8 cellular contexts compared by ENCODE assay signal in genomic region chr12:107990325-107990724, GRCh38.
A peak's percentile ranks its signal among the peaks of the same experiment; 100 is the strongest.
DNase-seq lines count a peak whose midpoint lies in the region; ATAC-seq and TF ChIP-seq lines count a peak whose summit lies in the region.

No MANE protein-coding gene starts in this region.

- H3K27me3 Mint-ChIP-seq in GM23338 (ENCODE audit: insufficient read depth, low read depth, poor library complexity) (peaks cover 4% of the 10 kb centered on the region), brain (peaks cover 20% of the 10 kb centered on the region), memory B cell (peaks cover 9% of the 10 kb centered on the region)

- no peaks in the 10 kb centered on the region for H3K36me3 ChIP-seq in BJ (ENCODE audit: control insufficient read depth, insufficient read depth, low read length)
- no peaks in the 10 kb centered on the region for H3K36me3 ChIP-seq in GM23338 (ENCODE audit: insufficient read depth)
- no peaks in the 10 kb centered on the region for H3K36me3 ChIP-seq in PC-9 (ENCODE audit: low read depth)
- no peaks in the 10 kb centered on the region for H3K36me3 ChIP-seq in vagina
- H3K36me3 ChIP-seq in gastrocnemius medialis, result no peaks in the 10 kb centered on the region

- H3K9me2 ChIP-seq in GM23338 (ENCODE audit: insufficient read depth) (no peaks in the 10 kb centered on the region; the same call in 1 of the 2 replicates), PC-9 (ENCODE audit: insufficient read depth) (no peaks in the 10 kb centered on the region)

- H4K20me1 ChIP-seq in GM23338 (replicated peaks; ENCODE audit: insufficient read depth), result no peaks in the 10 kb centered on the region
- no peaks in the 10 kb centered on the region for H4K20me1 ChIP-seq in PC-9 (ENCODE audit: insufficient read depth)

- H3K9me3 ChIP-seq in PC-9 (ENCODE audit: insufficient read depth, low read depth) (no peaks in the 10 kb centered on the region), vagina (no peaks in the 10 kb centered on the region), gastrocnemius medialis (no peaks in the 10 kb centered on the region)

- ATAC-seq in GM23338 (peak; percentile 86), memory B cell (ENCODE audit: low read depth) (peak; percentile 67), GM21619 (IDR thresholded peaks at IDR 0.05; ENCODE audit: unreplicated experiment) (no peak), gastrocnemius medialis (no peak)

- CTCF ChIA-PET in BJ (lab: Yijun Ruan, JAX) (interaction anchor here (0.5 to 1.9 kb wide), 5 partner anchors 11 to 522 kb away, joined by 3 to 5 read pairs (median 3); no protein-coding TSS in a partner anchor), PC-9 (lab: Charles Lee) (interaction anchor here (0.8 kb wide), 1 partner anchor 467 kb away, joined by 4 read pairs; no protein-coding TSS in a partner anchor)

- POLR2A ChIA-PET in BJ (lab: Charles Lee), result no interaction called here
- POLR2A ChIA-PET in PC-9 (lab: Charles Lee; ENCODE audit: unreplicated experiment), result no interaction called here

- peak; percentile 19; the same call in 1 of the 2 replicates for TF ChIP-seq CTCF in BJ (IDR thresholded peaks at IDR 0.05; ENCODE audit: insufficient read depth, low read depth, low read length)
- TF ChIP-seq CTCF in GM23338 (conservative IDR thresholded peaks at IDR 0.05; ENCODE audit: low read depth in 2 of 2), result peak; percentile 76 to 88
- TF ChIP-seq CTCF in PC-9 (conservative IDR thresholded peaks at IDR 0.05), result peak; percentile 43
- peak; percentile 72 to 74 for TF ChIP-seq CTCF in brain (conservative IDR thresholded peaks at IDR 0.05)
- TF ChIP-seq CTCF in vagina (IDR thresholded peaks at IDR 0.05), result peak in 1 of 3 experiments; percentile 24
- peak in 1 of 5 experiments; percentile 23 for TF ChIP-seq CTCF in gastrocnemius medialis (IDR thresholded peaks at IDR 0.05 in 4 of 5, conservative IDR thresholded peaks at IDR 0.05 in 1 of 5)

- TF ChIP-seq POLR2A in vagina (IDR thresholded peaks at IDR 0.05) (no peak), gastrocnemius medialis (IDR thresholded peaks at IDR 0.05) (no peak)

- H3K4me2 ChIP-seq in GM23338 (no peak overlapping the region), PC-9 (no peak overlapping the region)

- 0 out of 2 replicates have a peak overlapping the region, but pooled peaks have one; percentile 76 for H2AFZ ChIP-seq in GM23338
- H2AFZ ChIP-seq in PC-9, result no peak overlapping the region

- H3K4me3 Mint-ChIP-seq in GM23338 (no peak overlapping the region), brain (no peak overlapping the region), memory B cell (no peak overlapping the region)

- no peaks in the 10 kb centered on the region for H3K9me3 Mint-ChIP-seq in GM23338
- H3K9me3 Mint-ChIP-seq in brain, result peaks cover 0 to 2% (median 0%) of the 10 kb centered on the region in 5 experiments
- H3K9me3 Mint-ChIP-seq in memory B cell, result no peaks in the 10 kb centered on the region

- no TSS peak for BruUV-seq in PC-9 (replicated peaks; lab: Mats Ljungman, UMichigan)

- H3K27ac Mint-ChIP-seq in GM23338, result no peak overlapping the region
- H3K27ac Mint-ChIP-seq in brain, result no peak overlapping the region
- H3K27ac Mint-ChIP-seq in memory B cell, result no peak overlapping the region

- H3K27me3 ChIP-seq in BJ (ENCODE audit: control insufficient read depth, insufficient read depth, low read length), result no peaks in the 10 kb centered on the region
- H3K27me3 ChIP-seq in GM23338 (ENCODE audit: insufficient read depth), result no peaks in the 10 kb centered on the region
- H3K27me3 ChIP-seq in PC-9 (ENCODE audit: insufficient read depth, low read depth), result no peaks in the 10 kb centered on the region
- no peaks in the 10 kb centered on the region for H3K27me3 ChIP-seq in vagina
- no peaks in the 10 kb centered on the region for H3K27me3 ChIP-seq in gastrocnemius medialis

- H3K36me3 Mint-ChIP-seq in GM23338 (ENCODE audit: low read depth) (no peaks in the 10 kb centered on the region), brain (no peaks in the 10 kb centered on the region), memory B cell (no peaks in the 10 kb centered on the region)

- in situ Hi-C loops in gastrocnemius medialis (cut with MboI; ENCODE audit: low sequenced_read_pairs in 4 of 4), result no loop called here

- H3K4me1 Mint-ChIP-seq in GM23338 (no peaks in the 10 kb centered on the region), brain (no peaks in the 10 kb centered on the region), memory B cell (no peaks in the 10 kb centered on the region)

- H3K4me3 ChIP-seq in BJ (ENCODE audit: low read depth, low read length) (no peak overlapping the region), GM23338 (no peak overlapping the region), PC-9 (no peak overlapping the region), vagina (no peak overlapping the region), gastrocnemius medialis (no peak overlapping the region)

- no peak overlapping the region for H3K27ac ChIP-seq in GM23338 (ENCODE audit: low read depth)
- no peak overlapping the region for H3K27ac ChIP-seq in PC-9
- H3K27ac ChIP-seq in vagina, result no peak overlapping the region
- H3K27ac ChIP-seq in gastrocnemius medialis, result no peak overlapping the region

- DNase-seq in BJ (ENCODE audit: low read depth) (no peak), GM23338 (ENCODE audit: low spot score) (peak; percentile 91), PC-9 (peak in 1 of 2 experiments; percentile 6), memory B cell (ENCODE audit: low spot score in 2 of 2) (peak; percentile 22 to 30), vagina (ENCODE audit: extremely low spot score in 2 of 2) (peak; percentile 40 to 79), gastrocnemius medialis (no peak)

- no peaks in the 10 kb centered on the region for H3F3A ChIP-seq in GM23338 (replicated peaks; ENCODE audit: low read depth)
- no peaks in the 10 kb centered on the region for H3F3A ChIP-seq in PC-9 (ENCODE audit: insufficient read depth, low read depth)

- intact Hi-C loops in PC-9 (cut with micrococcal nuclease; ENCODE audit: unreplicated experiment) (loop anchor here (5.0 kb wide), 1 partner anchor 522 kb away; no protein-coding TSS in a partner anchor), vagina (cut with DNase I) (no loop called here), gastrocnemius medialis (cut with DNase I; ENCODE audit: low total_unique reads) (loop anchor here (5.0 kb wide), 2 partner anchors 202 to 522 kb away; no protein-coding TSS in a partner anchor)

- H3K4me1 ChIP-seq in GM23338 (ENCODE audit: insufficient read depth), result no peaks in the 10 kb centered on the region
- no peaks in the 10 kb centered on the region for H3K4me1 ChIP-seq in PC-9 (replicated peaks; ENCODE audit: insufficient read depth)
- H3K4me1 ChIP-seq in vagina, result no peaks in the 10 kb centered on the region
- no peaks in the 10 kb centered on the region for H3K4me1 ChIP-seq in gastrocnemius medialis

- H3K79me2 ChIP-seq in GM23338 (replicated peaks; ENCODE audit: insufficient read depth), result no peaks in the 10 kb centered on the region
- H3K79me2 ChIP-seq in PC-9 (ENCODE audit: low read depth), result no peaks in the 10 kb centered on the region

TF ChIP-seq in GM23338, 12 proteins besides CTCF, POLR2A, EP300 and RAD21:
- TF ChIP-seq STAT1 (IDR thresholded peaks at IDR 0.05; ENCODE audit: unreplicated experiment) (no peak), NANOG (IDR thresholded peaks at IDR 0.05; ENCODE audit: borderline replicate concordance) (no peak), ZNF331 (CRISPR knock-in tag; IDR thresholded peaks at IDR 0.05; ENCODE audit: low read depth) (no peak), REST (IDR thresholded peaks at IDR 0.05; ENCODE audit: unreplicated experiment) (no peak), EZH2 (IDR thresholded peaks at IDR 0.05; ENCODE audit: low read depth, unreplicated experiment) (no peak), JUNB (IDR thresholded peaks at IDR 0.05; ENCODE audit: unreplicated experiment) (no peak), POLR2AphosphoS5 (IDR thresholded peaks at IDR 0.05; ENCODE audit: low read depth) (no peak), ETS1 (IDR thresholded peaks at IDR 0.05) (no peak), EZH2phosphoT487 (IDR thresholded peaks at IDR 0.05; ENCODE audit: unreplicated experiment) (no peak)

Comparison
In these comparisons a context has a peak if more than half of its experiments do, and no peak if none do; other contexts are left out.
1. DNase-seq: peak in GM23338 (single experiment), memory B cell (2 of 2) and vagina (2 of 2); none in BJ (single experiment) and gastrocnemius medialis (0 of 2).
2. ATAC-seq: peak in GM23338 (single experiment) and memory B cell (single experiment); none in GM21619 (single experiment) and gastrocnemius medialis (0 of 2).